ENCODE assay signal across 1 cellular context in the genomic region with DNA sequence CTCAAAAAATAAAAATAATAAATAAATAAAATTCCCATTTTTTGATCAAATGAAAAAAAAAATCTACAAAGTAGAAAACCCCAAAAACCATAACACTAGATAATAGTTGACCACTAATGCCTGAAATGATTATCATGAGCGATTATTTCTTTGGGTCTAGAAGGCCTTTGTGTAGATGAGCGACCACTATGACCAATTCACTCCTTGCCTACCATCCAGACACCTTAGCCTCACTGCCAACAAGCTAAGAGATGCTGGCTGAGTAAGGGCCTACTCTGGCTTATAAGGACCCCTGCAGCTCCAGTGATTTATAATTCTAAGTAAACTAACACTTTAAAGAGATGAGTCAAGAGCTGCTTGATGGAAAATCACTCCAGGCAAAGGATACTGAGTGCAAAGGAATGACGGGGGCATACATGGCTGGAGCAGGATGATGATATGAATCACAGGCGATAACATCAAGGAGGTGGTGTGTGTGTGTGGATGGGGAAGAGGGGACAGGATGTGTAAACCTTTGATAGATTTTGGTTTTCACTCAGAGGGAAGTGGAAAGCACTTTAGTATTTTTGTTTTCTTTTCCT.
TF ChIP-seq lines count a peak whose summit lies in the region.

No MANE protein-coding gene starts in this region.

TF ChIP-seq in GM23338, 12 proteins besides CTCF, POLR2A, EP300 and RAD21 (continued from another document):
- TF ChIP-seq, protein P1, sequence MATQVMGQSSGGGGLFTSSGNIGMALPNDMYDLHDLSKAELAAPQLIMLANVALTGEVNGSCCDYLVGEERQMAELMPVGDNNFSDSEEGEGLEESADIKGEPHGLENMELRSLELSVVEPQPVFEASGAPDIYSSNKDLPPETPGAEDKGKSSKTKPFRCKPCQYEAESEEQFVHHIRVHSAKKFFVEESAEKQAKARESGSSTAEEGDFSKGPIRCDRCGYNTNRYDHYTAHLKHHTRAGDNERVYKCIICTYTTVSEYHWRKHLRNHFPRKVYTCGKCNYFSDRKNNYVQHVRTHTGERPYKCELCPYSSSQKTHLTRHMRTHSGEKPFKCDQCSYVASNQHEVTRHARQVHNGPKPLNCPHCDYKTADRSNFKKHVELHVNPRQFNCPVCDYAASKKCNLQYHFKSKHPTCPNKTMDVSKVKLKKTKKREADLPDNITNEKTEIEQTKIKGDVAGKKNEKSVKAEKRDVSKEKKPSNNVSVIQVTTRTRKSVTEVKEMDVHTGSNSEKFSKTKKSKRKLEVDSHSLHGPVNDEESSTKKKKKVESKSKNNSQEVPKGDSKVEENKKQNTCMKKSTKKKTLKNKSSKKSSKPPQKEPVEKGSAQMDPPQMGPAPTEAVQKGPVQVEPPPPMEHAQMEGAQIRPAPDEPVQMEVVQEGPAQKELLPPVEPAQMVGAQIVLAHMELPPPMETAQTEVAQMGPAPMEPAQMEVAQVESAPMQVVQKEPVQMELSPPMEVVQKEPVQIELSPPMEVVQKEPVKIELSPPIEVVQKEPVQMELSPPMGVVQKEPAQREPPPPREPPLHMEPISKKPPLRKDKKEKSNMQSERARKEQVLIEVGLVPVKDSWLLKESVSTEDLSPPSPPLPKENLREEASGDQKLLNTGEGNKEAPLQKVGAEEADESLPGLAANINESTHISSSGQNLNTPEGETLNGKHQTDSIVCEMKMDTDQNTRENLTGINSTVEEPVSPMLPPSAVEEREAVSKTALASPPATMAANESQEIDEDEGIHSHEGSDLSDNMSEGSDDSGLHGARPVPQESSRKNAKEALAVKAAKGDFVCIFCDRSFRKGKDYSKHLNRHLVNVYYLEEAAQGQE (IDR thresholded peaks at IDR 0.05; ENCODE audit: unreplicated experiment): no peak
- TF ChIP-seq STAT1 (IDR thresholded peaks at IDR 0.05; ENCODE audit: unreplicated experiment) (no peak), ZNF331 (CRISPR knock-in tag; IDR thresholded peaks at IDR 0.05; ENCODE audit: low read depth) (no peak), EZH2phosphoT487 (IDR thresholded peaks at IDR 0.05; ENCODE audit: unreplicated experiment) (no peak), POLR2AphosphoS5 (IDR thresholded peaks at IDR 0.05; ENCODE audit: low read depth) (no peak), NANOG (IDR thresholded peaks at IDR 0.05; ENCODE audit: borderline replicate concordance) (no peak), EZH2 (IDR thresholded peaks at IDR 0.05; ENCODE audit: low read depth, unreplicated experiment) (no peak), JUNB (IDR thresholded peaks at IDR 0.05; ENCODE audit: unreplicated experiment) (no peak), ZNF114 (CRISPR knock-in tag; IDR thresholded peaks at IDR 0.05) (no peak)
- TF ChIP-seq, protein P2, sequence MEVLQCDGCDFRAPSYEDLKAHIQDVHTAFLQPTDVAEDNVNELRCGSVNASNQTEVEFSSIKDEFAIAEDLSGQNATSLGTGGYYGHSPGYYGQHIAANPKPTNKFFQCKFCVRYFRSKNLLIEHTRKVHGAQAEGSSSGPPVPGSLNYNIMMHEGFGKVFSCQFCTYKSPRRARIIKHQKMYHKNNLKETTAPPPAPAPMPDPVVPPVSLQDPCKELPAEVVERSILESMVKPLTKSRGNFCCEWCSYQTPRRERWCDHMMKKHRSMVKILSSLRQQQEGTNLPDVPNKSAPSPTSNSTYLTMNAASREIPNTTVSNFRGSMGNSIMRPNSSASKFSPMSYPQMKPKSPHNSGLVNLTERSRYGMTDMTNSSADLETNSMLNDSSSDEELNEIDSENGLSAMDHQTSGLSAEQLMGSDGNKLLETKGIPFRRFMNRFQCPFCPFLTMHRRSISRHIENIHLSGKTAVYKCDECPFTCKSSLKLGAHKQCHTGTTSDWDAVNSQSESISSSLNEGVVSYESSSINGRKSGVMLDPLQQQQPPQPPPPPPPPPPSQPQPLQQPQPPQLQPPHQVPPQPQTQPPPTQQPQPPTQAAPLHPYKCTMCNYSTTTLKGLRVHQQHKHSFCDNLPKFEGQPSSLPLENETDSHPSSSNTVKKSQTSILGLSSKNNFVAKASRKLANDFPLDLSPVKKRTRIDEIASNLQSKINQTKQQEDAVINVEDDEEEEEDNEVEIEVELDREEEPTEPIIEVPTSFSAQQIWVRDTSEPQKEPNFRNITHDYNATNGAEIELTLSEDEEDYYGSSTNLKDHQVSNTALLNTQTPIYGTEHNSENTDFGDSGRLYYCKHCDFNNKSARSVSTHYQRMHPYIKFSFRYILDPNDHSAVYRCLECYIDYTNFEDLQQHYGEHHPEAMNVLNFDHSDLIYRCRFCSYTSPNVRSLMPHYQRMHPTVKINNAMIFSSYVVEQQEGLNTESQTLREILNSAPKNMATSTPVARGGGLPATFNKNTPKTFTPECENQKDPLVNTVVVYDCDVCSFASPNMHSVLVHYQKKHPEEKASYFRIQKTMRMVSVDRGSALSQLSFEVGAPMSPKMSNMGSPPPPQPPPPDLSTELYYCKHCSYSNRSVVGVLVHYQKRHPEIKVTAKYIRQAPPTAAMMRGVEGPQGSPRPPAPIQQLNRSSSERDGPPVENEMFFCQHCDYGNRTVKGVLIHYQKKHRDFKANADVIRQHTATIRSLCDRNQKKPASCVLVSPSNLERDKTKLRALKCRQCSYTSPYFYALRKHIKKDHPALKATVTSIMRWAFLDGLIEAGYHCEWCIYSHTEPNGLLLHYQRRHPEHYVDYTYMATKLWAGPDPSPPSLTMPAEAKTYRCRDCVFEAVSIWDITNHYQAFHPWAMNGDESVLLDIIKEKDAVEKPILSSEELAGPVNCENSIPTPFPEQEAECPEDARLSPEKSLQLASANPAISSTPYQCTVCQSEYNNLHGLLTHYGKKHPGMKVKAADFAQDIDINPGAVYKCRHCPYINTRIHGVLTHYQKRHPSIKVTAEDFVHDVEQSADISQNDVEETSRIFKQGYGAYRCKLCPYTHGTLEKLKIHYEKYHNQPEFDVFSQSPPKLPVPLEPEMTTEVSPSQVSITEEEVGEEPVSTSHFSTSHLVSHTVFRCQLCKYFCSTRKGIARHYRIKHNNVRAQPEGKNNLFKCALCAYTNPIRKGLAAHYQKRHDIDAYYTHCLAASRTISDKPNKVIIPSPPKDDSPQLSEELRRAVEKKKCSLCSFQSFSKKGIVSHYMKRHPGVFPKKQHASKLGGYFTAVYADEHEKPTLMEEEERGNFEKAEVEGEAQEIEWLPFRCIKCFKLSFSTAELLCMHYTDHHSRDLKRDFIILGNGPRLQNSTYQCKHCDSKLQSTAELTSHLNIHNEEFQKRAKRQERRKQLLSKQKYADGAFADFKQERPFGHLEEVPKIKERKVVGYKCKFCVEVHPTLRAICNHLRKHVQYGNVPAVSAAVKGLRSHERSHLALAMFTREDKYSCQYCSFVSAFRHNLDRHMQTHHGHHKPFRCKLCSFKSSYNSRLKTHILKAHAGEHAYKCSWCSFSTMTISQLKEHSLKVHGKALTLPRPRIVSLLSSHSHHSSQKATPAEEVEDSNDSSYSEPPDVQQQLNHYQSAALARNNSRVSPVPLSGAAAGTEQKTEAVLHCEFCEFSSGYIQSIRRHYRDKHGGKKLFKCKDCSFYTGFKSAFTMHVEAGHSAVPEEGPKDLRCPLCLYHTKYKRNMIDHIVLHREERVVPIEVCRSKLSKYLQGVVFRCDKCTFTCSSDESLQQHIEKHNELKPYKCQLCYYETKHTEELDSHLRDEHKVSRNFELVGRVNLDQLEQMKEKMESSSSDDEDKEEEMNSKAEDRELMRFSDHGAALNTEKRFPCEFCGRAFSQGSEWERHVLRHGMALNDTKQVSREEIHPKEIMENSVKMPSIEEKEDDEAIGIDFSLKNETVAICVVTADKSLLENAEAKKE (CRISPR knock-in tag; IDR thresholded peaks at IDR 0.05): no peak
- TF ChIP-seq, protein P3, sequence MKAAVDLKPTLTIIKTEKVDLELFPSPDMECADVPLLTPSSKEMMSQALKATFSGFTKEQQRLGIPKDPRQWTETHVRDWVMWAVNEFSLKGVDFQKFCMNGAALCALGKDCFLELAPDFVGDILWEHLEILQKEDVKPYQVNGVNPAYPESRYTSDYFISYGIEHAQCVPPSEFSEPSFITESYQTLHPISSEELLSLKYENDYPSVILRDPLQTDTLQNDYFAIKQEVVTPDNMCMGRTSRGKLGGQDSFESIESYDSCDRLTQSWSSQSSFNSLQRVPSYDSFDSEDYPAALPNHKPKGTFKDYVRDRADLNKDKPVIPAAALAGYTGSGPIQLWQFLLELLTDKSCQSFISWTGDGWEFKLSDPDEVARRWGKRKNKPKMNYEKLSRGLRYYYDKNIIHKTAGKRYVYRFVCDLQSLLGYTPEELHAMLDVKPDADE (IDR thresholded peaks at IDR 0.05): no peak
